Comparison of ENCODE assay signal across 8 cellular contexts in genomic region chr2:24050041-24050655, GRCh38. TPM values are rescaled to one million over a fixed set of nuclear protein-coding genes. Genes with fewer than 3 reads are reported as not detected.
A peak's percentile ranks its signal among the peaks of the same experiment; 100 is the strongest.
DNase-seq lines count a peak whose midpoint lies in the region; FAIRE-seq and TF ChIP-seq lines count a peak whose summit lies in the region.

No MANE protein-coding gene starts in this region.

- 1 to 2% methylated on average over 46 of the region's 46 CpGs for WGBS in ectodermal cell, 2 experiments

- DNase-seq in ELR (ENCODE audit: low read depth) (peak; percentile 32), SJCRH30 (peak; percentile 79 to 82), GM13977 (ENCODE audit: low spot score) (no peak), medulla oblongata (ENCODE audit: extremely low spot score) (no peak), NCI-H1105 (lab: John Stamatoyannopoulos, UW) (no peak), H54 (ENCODE audit: insufficient read length, low spot score) (no peak)

- H3K27me3 ChIP-seq in SJCRH30 (no peaks in the 10 kb centered on the region), ectodermal cell (ENCODE audit: control insufficient read depth, insufficient read depth, low read length, poor library complexity, severe bottlenecking) (no peaks in the 10 kb centered on the region), mononuclear cell (ENCODE audit: insufficient read depth, low read length) (peaks cover 17% of the 10 kb centered on the region)

- no peak for FAIRE-seq in H54 (lab: Jason Lieb, UNC)

- H3K4me1 ChIP-seq in SJCRH30 (no peaks in the 10 kb centered on the region), ectodermal cell (ENCODE audit: control insufficient read depth, insufficient read depth, low read length) (no peaks in the 10 kb centered on the region), mononuclear cell (ENCODE audit: insufficient read depth, low read length) (peaks cover 30% of the 10 kb centered on the region)

- H3K27ac ChIP-seq in SJCRH30, result no peak overlapping the region; the same call in 1 of the 2 replicates
- H3K27ac ChIP-seq in ectodermal cell (ENCODE audit: insufficient read depth, low read depth, low read length, poor library complexity, severe bottlenecking), result peak overlapping the region; percentile 16

- peak overlapping the region; percentile 74 for H3K4me3 ChIP-seq in SJCRH30
- peak overlapping the region; percentile 78 for H3K4me3 ChIP-seq in ectodermal cell (ENCODE audit: insufficient read depth, low read depth, low read length)
- H3K4me3 ChIP-seq in mononuclear cell (ENCODE audit: low read length), result peak overlapping the region; percentile 42

- H3K9me3 ChIP-seq in SJCRH30 (replicated peaks) (no peaks in the 10 kb centered on the region), ectodermal cell (ENCODE audit: control insufficient read depth, low read length) (no peaks in the 10 kb centered on the region), mononuclear cell (ENCODE audit: low read depth, low read length) (no peaks in the 10 kb centered on the region)

- in situ Hi-C loops in GM13977 (cut with MboI; ENCODE audit: low pct_unique_long_range_greater_than_20kb, low sequenced_read_pairs, unreplicated experiment), result no loop called here

- no peak for TF ChIP-seq CTCF in GM13977 (IDR thresholded peaks at IDR 0.05; ENCODE audit: extremely low read depth, insufficient read depth, missing control alignments)

- TF ChIP-seq POLR2A in H54 (IDR thresholded peaks at IDR 0.05; ENCODE audit: low read depth, low read length), result no peak

- H3K36me3 ChIP-seq in SJCRH30 (no peaks in the 10 kb centered on the region), ectodermal cell (ENCODE audit: control insufficient read depth, insufficient read depth, low read length) (no peaks in the 10 kb centered on the region)

RNA-seq across cellular contexts. Expression of gene FKBP1B, which starts 0.6 kb away (rescaled TPM):
- total RNA-seq in SJCRH30 (2014; rRNA removed; shearing (Covaris generic)), result 41.8 and 47.2 TPM in 2 replicates
- polyA plus RNA-seq in ectodermal cell (2013, experiment 1 of 4), result 39.1 TPM
- 44.8 TPM for polyA plus RNA-seq in ectodermal cell (2013, experiment 2 of 4)
- 54.1 TPM for polyA plus RNA-seq in ectodermal cell (2013, experiment 3 of 4)
- polyA plus RNA-seq in ectodermal cell (2013, experiment 4 of 4), result 58.3 TPM
- 4.5 TPM for total RNA-seq in mononuclear cell

RNA-seq across cellular contexts. Expression of gene WDCP, which starts 3.0 kb away (rescaled TPM):
- 45.5 and 46.2 TPM in 2 replicates for total RNA-seq in SJCRH30 (2014; rRNA removed; shearing (Covaris generic))
- 25.3 TPM for polyA plus RNA-seq in ectodermal cell (2013, experiment 1 of 4)
- polyA plus RNA-seq in ectodermal cell (2013, experiment 2 of 4), result 27.1 TPM
- 19.2 TPM for polyA plus RNA-seq in ectodermal cell (2013, experiment 3 of 4)
- polyA plus RNA-seq in ectodermal cell (2013, experiment 4 of 4), result 20.4 TPM
- 3.0 TPM for total RNA-seq in mononuclear cell

RNA-seq across cellular contexts. Expression of gene SF3B6, which starts 26.0 kb away (rescaled TPM):
- total RNA-seq in SJCRH30 (2014; rRNA removed; shearing (Covaris generic)), result 357 and 360 TPM in 2 replicates
- 174 TPM for polyA plus RNA-seq in ectodermal cell (2013, experiment 1 of 4)
- 177 TPM for polyA plus RNA-seq in ectodermal cell (2013, experiment 2 of 4)
- 168 TPM for polyA plus RNA-seq in ectodermal cell (2013, experiment 3 of 4)
- polyA plus RNA-seq in ectodermal cell (2013, experiment 4 of 4), result 181 TPM
- total RNA-seq in mononuclear cell, result 107 TPM

RNA-seq across cellular contexts. Expression of gene TP53I3, which starts 34.5 kb away (rescaled TPM):
- total RNA-seq in SJCRH30 (2014; rRNA removed; shearing (Covaris generic)), result 38.6 and 42.1 TPM in 2 replicates
- 42.9 TPM for polyA plus RNA-seq in ectodermal cell (2013, experiment 1 of 4)
- 38.8 TPM for polyA plus RNA-seq in ectodermal cell (2013, experiment 2 of 4)
- 37.0 TPM for polyA plus RNA-seq in ectodermal cell (2013, experiment 3 of 4)
- polyA plus RNA-seq in ectodermal cell (2013, experiment 4 of 4), result 40.8 TPM
- total RNA-seq in mononuclear cell, result 5.6 TPM

RNA-seq across cellular contexts. Expression of gene MFSD2B, which starts 40.3 kb away (rescaled TPM):
- 0.05 TPM in 1 of 2 replicates, not detected in the other for total RNA-seq in SJCRH30 (2014; rRNA removed; shearing (Covaris generic))
- polyA plus RNA-seq in ectodermal cell (2013, experiment 1 of 4), result 1.0 TPM
- 0.32 TPM for polyA plus RNA-seq in ectodermal cell (2013, experiment 2 of 4)
- polyA plus RNA-seq in ectodermal cell (2013, experiment 3 of 4), result 0.27 TPM
- polyA plus RNA-seq in ectodermal cell (2013, experiment 4 of 4), result 0.36 TPM
- total RNA-seq in mononuclear cell, result 1.5 TPM

Comparison
In these comparisons a context has a peak if more than half of its experiments do, and no peak if none do; other contexts are left out.
1. DNase-seq: peak in ELR (single experiment) and SJCRH30 (2 of 2); none in GM13977 (single experiment), medulla oblongata (single experiment), NCI-H1105 (single experiment) and H54 (single experiment).
2. RNA of gene WDCP, which starts 3.0 kb away (total RNA-seq): 45.5 to 46.2 TPM in SJCRH30; 3.0 TPM in mononuclear cell (single experiment); every median in the first group is over 10 times any median in the second.
3. Peak in every context shown above with its lines, with median percentiles within 50 percentile points of each other: H3K4me3 ChIP-seq.